In genomic region chr14:64611358-64612020, GRCh38 we compare ENCODE assay signal across 10 cellular contexts.
DNase-seq lines count a peak whose midpoint lies in the region; ATAC-seq and TF ChIP-seq lines count a peak whose summit lies in the region.
"Had no signal": no experiment of that assay in that cellular context is flagged by ENCODE, and none has a peak within 500 bp of the region (broad histone marks: within the 10 kb centered on the region; RNA-seq: fewer than 3 reads in every experiment).

No MANE protein-coding gene starts in this region.

- CTCF ChIA-PET in mammary epithelial cell (lab: Charles Lee; ENCODE audit: low non-redundant PET): no interaction called here

- dilution Hi-C loops in mammary epithelial cell (cut with HindIII; ENCODE audit: low sequenced_read_pairs): no loop called here

- H2AFZ ChIP-seq in mammary epithelial cell (ENCODE audit: low read depth, low read length): peak overlapping the region; percentile 50

- peak; percentile 23 for DNase-seq in NCI-H1092 treated with DMSO at 0.1 percent for 48 hours (lab: John Stamatoyannopoulos, UW)
- DNase-seq in NCI-H1092 (lab: John Stamatoyannopoulos, UW): no peak
- no peak for DNase-seq in mammary epithelial cell
- DNase-seq in lower lobe of right lung: no peak
- DNase-seq in upper lobe of right lung: no peak
- DNase-seq in iPS-NIHi7 (ENCODE audit: extremely low spot score): no peak
- DNase-seq in C1 segment of cervical spinal cord (lab: John Stamatoyannopoulos, UW): no peak
- DNase-seq: activated gamma-delta T cell; stimulated activated naive CD8-positive, alpha-beta T cell treated with anti-CD3 and anti-CD28 coated beads, Interleukin-15, amount 100 ng/mL, for 72 hours had no signal

- H3K4me3 ChIP-seq in mammary epithelial cell (replicated peaks in 1 of 3; ENCODE audit: insufficient read depth in 1 of 3, low read depth in 2 of 3, low read length in 3 of 3) (no peak overlapping the region), lower lobe of right lung (no peak overlapping the region), upper lobe of right lung (no peak overlapping the region)

- H3K36me3 ChIP-seq in mammary epithelial cell (ENCODE audit: insufficient read depth, low read length) (no peaks in the 10 kb centered on the region), lower lobe of right lung (no peaks in the 10 kb centered on the region), upper lobe of right lung (no peaks in the 10 kb centered on the region)

- H3K9me3 ChIP-seq in mammary epithelial cell (replicated peaks; ENCODE audit: insufficient read depth, low read length): no peaks in the 10 kb centered on the region
- no peaks in the 10 kb centered on the region for H3K9me3 ChIP-seq in lower lobe of right lung
- H3K9me3 ChIP-seq in upper lobe of right lung: no peaks in the 10 kb centered on the region

- H3K9ac ChIP-seq in mammary epithelial cell (ENCODE audit: insufficient read depth, low read length): no peak overlapping the region

- H3K4me2 ChIP-seq in mammary epithelial cell (ENCODE audit: insufficient read depth, low read depth, low read length): no peak overlapping the region

- BruUV-seq in mammary epithelial cell (replicated peaks; lab: Mats Ljungman, UMichigan): no TSS peak

- WGBS in mammary epithelial cell (ENCODE audit: low coverage, missing lambda C conversion rate): 75% methylated on average over 1 of the region's 1 CpG

- H3K27ac ChIP-seq in mammary epithelial cell (ENCODE audit: insufficient read depth, low read depth, low read length) (no peak overlapping the region), lower lobe of right lung (peak overlapping the region; percentile 39), upper lobe of right lung (peak overlapping the region; percentile 38)

- TF ChIP-seq CTCF in mammary epithelial cell (conservative IDR thresholded peaks at IDR 0.05 in 1 of 2, IDR thresholded peaks at IDR 0.05 in 1 of 2; ENCODE audit: extremely low read depth in 1 of 2, insufficient read depth in 1 of 2, low read depth in 1 of 2, low read length in 2 of 2): no peak
- no peak for TF ChIP-seq CTCF in lower lobe of right lung (IDR thresholded peaks at IDR 0.05)
- TF ChIP-seq CTCF in upper lobe of right lung (IDR thresholded peaks at IDR 0.05): no peak

- no peaks in the 10 kb centered on the region for H4K20me1 ChIP-seq in mammary epithelial cell (ENCODE audit: insufficient read depth, low read length)

- peaks cover 5% of the 10 kb centered on the region for H3K4me1 ChIP-seq in mammary epithelial cell (ENCODE audit: insufficient read depth, low read length)
- peaks cover 16% of the 10 kb centered on the region for H3K4me1 ChIP-seq in lower lobe of right lung
- peaks cover 13% of the 10 kb centered on the region for H3K4me1 ChIP-seq in upper lobe of right lung

- intact Hi-C loops in mammary epithelial cell (cut with micrococcal nuclease): no loop called here
- intact Hi-C loops in lower lobe of right lung (cut with DNase I): no loop called here
- intact Hi-C loops in upper lobe of right lung (cut with DNase I): no loop called here

- no peaks in the 10 kb centered on the region for H3K27me3 ChIP-seq in mammary epithelial cell (ENCODE audit: insufficient read depth, low read length)
- no peaks in the 10 kb centered on the region for H3K27me3 ChIP-seq in lower lobe of right lung (ENCODE audit: low read depth)
- H3K27me3 ChIP-seq in upper lobe of right lung: no peaks in the 10 kb centered on the region

- H3K79me2 ChIP-seq in mammary epithelial cell (ENCODE audit: insufficient read depth, low read length): no peaks in the 10 kb centered on the region

- ATAC-seq in lower lobe of right lung (peak in 1 of 2 donors; percentile 33), upper lobe of right lung (no peak), GM21381 (IDR thresholded peaks at IDR 0.05; ENCODE audit: unreplicated experiment) (no peak)
- ATAC-seq: stimulated activated naive CD8-positive, alpha-beta T cell treated with anti-CD3 and anti-CD28 coated beads, Interleukin-15, amount 100 ng/mL, for 72 hours had no signal

- in situ Hi-C loops in mammary epithelial cell (cut with MboI; ENCODE audit: low sequenced_read_pairs in 2 of 2): no loop called here
